Comparison of ENCODE assay signal across 28 cellular contexts in the genomic region with DNA sequence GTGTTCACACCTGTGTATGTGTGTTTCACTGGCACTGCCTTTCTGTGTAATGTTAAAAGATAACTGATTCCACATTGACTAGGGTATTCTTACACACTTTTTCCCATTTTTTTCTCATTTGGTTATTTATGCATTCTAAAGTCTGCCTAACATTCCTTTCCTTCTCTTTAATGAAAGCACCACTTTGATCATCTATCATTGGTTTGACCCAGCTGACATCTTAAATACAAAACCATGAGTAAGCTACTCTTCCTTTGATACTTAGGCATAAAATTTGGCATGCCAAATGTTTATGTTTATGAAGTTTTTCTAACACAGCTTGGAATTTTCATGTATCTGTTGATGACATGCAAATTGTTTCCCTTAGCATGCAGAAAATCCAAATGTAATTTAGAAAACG.
"Had no signal": no experiment of that assay in that cellular context is flagged by ENCODE, and none has a peak within 500 bp of the region (broad histone marks: within the 10 kb centered on the region; RNA-seq: fewer than 3 reads in every experiment).

No MANE protein-coding gene starts in this region.

- H2AFZ ChIP-seq: hepatocyte had no signal

- H3K36me3 ChIP-seq: colonic mucosa, esophagus muscularis mucosa, esophagus squamous epithelium, gastrocnemius medialis, gastroesophageal sphincter, heart left ventricle, heart right ventricle had no signal

- H3K4me3 Mint-ChIP-seq: dendritic cell treated with granulocyte-macrophage colony-stimulating factor and Interleukin-4, amounts not matched to agents 40 ng/mL and 50 ng/mL, for 4 days; effector memory CD8-positive, alpha-beta T cell; endodermal cell had no signal

- H3K27me3 ChIP-seq: colonic mucosa, dorsolateral prefrontal cortex, esophagus muscularis mucosa, esophagus squamous epithelium, foreskin keratinocyte, gastrocnemius medialis, gastroesophageal sphincter, heart left ventricle, hepatocyte had no signal

- ATAC-seq: effector memory CD8-positive, alpha-beta T cell; esophagus mucosa; foreskin keratinocyte; gastrocnemius medialis; gastroesophageal sphincter; heart left ventricle; heart right ventricle had no signal

- H3K9me3 ChIP-seq: colonic mucosa, esophagus muscularis mucosa, esophagus squamous epithelium, gastrocnemius medialis, gastroesophageal sphincter, heart left ventricle, heart right ventricle had no signal

- H3K9me3 Mint-ChIP-seq: dendritic cell treated with granulocyte-macrophage colony-stimulating factor and Interleukin-4, amounts not matched to agents 40 ng/mL and 50 ng/mL, for 4 days; effector memory CD8-positive, alpha-beta T cell; endodermal cell had no signal

- H3K4me2 ChIP-seq: hepatocyte had no signal

- H3K27ac Mint-ChIP-seq: dendritic cell treated with granulocyte-macrophage colony-stimulating factor and Interleukin-4, amounts not matched to agents 40 ng/mL and 50 ng/mL, for 4 days; effector memory CD8-positive, alpha-beta T cell; endodermal cell had no signal

- DNase-seq: colonic mucosa; cortex of kidney; dermis blood vessel endothelial cell; dorsolateral prefrontal cortex; effector CD4-positive, alpha-beta T cell; effector CD8-positive, alpha-beta T cell; effector memory CD4-positive, alpha-beta T cell; effector memory CD8-positive, alpha-beta T cell; endodermal cell; erythroblast; esophagus squamous epithelium; foreskin fibroblast; foreskin melanocyte; gastrocnemius medialis; glutamatergic neuron; heart left ventricle; heart right ventricle had no signal

- H3K79me2 ChIP-seq: hepatocyte had no signal

- H3K27ac ChIP-seq: colonic mucosa, coronary artery, epithelial cell of prostate, esophagus muscularis mucosa, esophagus squamous epithelium, foreskin keratinocyte, gastrocnemius medialis, gastroesophageal sphincter, heart left ventricle, heart right ventricle, hepatocyte had no signal

- H3K4me3 ChIP-seq: colonic mucosa, coronary artery, dorsolateral prefrontal cortex, esophagus muscularis mucosa, esophagus squamous epithelium, gastrocnemius medialis, gastroesophageal sphincter, heart left ventricle, heart right ventricle, hepatocyte had no signal

- H3K4me1 ChIP-seq: colonic mucosa had no signal

- FAIRE-seq: endometrium, endothelial cell of umbilical vein, frontal cortex had no signal
